31 cellular contexts compared by ENCODE assay signal in genomic region chr12:38639625-38640024, GRCh38.
"Had no signal": no experiment of that assay in that cellular context is flagged by ENCODE, and none has a peak within 500 bp of the region (broad histone marks: within the 10 kb centered on the region; RNA-seq: fewer than 3 reads in every experiment).

No MANE protein-coding gene starts in this region.

- H3K9me3 ChIP-seq: adrenal gland, body of pancreas, gastroesophageal sphincter had no signal

- H3K4me2 ChIP-seq: hepatocyte had no signal

- H3K27me3 ChIP-seq: adrenal gland, body of pancreas, cardiac muscle cell, esophagus squamous epithelium, gastroesophageal sphincter, heart right ventricle, hepatocyte had no signal

- H3K4me3 ChIP-seq: adrenal gland, body of pancreas, cardiac muscle cell, coronary artery, esophagus squamous epithelium, gastroesophageal sphincter, heart right ventricle, hepatocyte had no signal

- H3K4me1 ChIP-seq: adrenal gland, body of pancreas, gastroesophageal sphincter, heart right ventricle had no signal

- DNase-seq: activated CD4-positive, alpha-beta memory T cell treated with anti-CD3 and anti-CD28 coated beads for 36 hours; activated CD4-positive, alpha-beta T cell treated with anti-CD3 and anti-CD28 coated beads for 36 hours; activated CD4-positive, alpha-beta T cell treated with anti-CD3 and anti-CD28 coated beads, Interleukin-2, amount 10 ng/mL, durations not matched to agents 24 days and 14 days; activated CD4-positive, CD25-positive, alpha-beta regulatory T cell; activated CD4-positive, CD25-positive, alpha-beta regulatory T cell treated with anti-CD3 and anti-CD28 coated beads, Interleukin-2, amount 50 U/mL, for 72 hours; activated CD8-positive, alpha-beta memory T cell treated with anti-CD3 and anti-CD28 coated beads, Interleukin-2, amount 10 ng/mL, durations not matched to agents 7 days and 5 days; activated CD8-positive, alpha-beta memory T cell treated with anti-CD3 and anti-CD28 coated beads, Interleukin-2, amount 50 U/mL, for 4 hours; activated CD8-positive, alpha-beta T cell treated with anti-CD3 and anti-CD28 coated beads, Interleukin-2, amount 10 ng/mL, durations not matched to agents 7 days and 5 days; activated effector memory CD4-positive, alpha-beta T cell treated with anti-CD3 and anti-CD28 coated beads, Interleukin-2, amount 50 U/mL, for 16 hours; activated naive CD4-positive, alpha-beta T cell treated with anti-CD3 and anti-CD28 coated beads for 36 hours; activated naive CD8-positive, alpha-beta T cell treated with anti-CD3 and anti-CD28 coated beads for 36 hours; activated naive CD8-positive, alpha-beta T cell treated with anti-CD3 and anti-CD28 coated beads, Interleukin-2, amount 50 U/mL, for 24 hours; activated T-cell treated with anti-CD3 and anti-CD28 coated beads, Interleukin-2, amount 50 U/mL, for 1 hour; activated T-cell treated with anti-CD3 and anti-CD28 coated beads, Interleukin-2, amount 50 U/mL, for 48 hours; adrenal gland; amygdala; aorta; body of pancreas; central memory CD4-positive, alpha-beta T cell; cerebellar nuclear complex; effector CD4-positive, alpha-beta T cell; effector memory CD8-positive, alpha-beta T cell; esophagus squamous epithelium; foreskin melanocyte; heart right ventricle; T-helper 2 cell had no signal

- H3K27ac ChIP-seq: adrenal gland, body of pancreas, cardiac muscle cell, coronary artery, epithelial cell of prostate, gastroesophageal sphincter, heart right ventricle, hepatocyte had no signal

- ATAC-seq: activated CD4-positive, alpha-beta T cell treated with anti-CD3 and anti-CD28 coated beads for 36 hours; activated CD8-positive, alpha-beta memory T cell treated with anti-CD3 and anti-CD28 coated beads, Interleukin-2, amount 10 ng/mL, durations not matched to agents 7 days and 5 days; activated CD8-positive, alpha-beta T cell treated with anti-CD3 and anti-CD28 coated beads, Interleukin-2, amount 10 ng/mL, durations not matched to agents 7 days and 5 days; activated naive CD8-positive, alpha-beta T cell treated with anti-CD3 and anti-CD28 coated beads, Interleukin-2, amount 50 U/mL, for 24 hours; body of pancreas; effector memory CD8-positive, alpha-beta T cell; gastroesophageal sphincter; heart right ventricle had no signal

- H2AFZ ChIP-seq: hepatocyte had no signal

- H3K79me2 ChIP-seq: hepatocyte had no signal

- H3K36me3 ChIP-seq: adrenal gland, cardiac muscle cell, esophagus squamous epithelium, gastroesophageal sphincter, heart right ventricle had no signal
